Comparison of ENCODE assay signal across 1 cellular context in genomic region chr6:137160763-137161162, GRCh38.
TF ChIP-seq lines count a peak whose summit lies in the region.

No MANE protein-coding gene starts in this region.

TF ChIP-seq in SK-N-SH treated with all-trans-retinoic acid at 6 μM for 48 hours, 23 proteins besides CTCF, POLR2A, EP300 and RAD21 (continued from another document):
- peak; percentile 43; the same call in 1 of the 2 replicates for TF ChIP-seq ISL1 (CRISPR knock-in tag; IDR thresholded peaks at IDR 0.05)
